Comparison of ENCODE assay signal across 8 cellular contexts in the genomic region with DNA sequence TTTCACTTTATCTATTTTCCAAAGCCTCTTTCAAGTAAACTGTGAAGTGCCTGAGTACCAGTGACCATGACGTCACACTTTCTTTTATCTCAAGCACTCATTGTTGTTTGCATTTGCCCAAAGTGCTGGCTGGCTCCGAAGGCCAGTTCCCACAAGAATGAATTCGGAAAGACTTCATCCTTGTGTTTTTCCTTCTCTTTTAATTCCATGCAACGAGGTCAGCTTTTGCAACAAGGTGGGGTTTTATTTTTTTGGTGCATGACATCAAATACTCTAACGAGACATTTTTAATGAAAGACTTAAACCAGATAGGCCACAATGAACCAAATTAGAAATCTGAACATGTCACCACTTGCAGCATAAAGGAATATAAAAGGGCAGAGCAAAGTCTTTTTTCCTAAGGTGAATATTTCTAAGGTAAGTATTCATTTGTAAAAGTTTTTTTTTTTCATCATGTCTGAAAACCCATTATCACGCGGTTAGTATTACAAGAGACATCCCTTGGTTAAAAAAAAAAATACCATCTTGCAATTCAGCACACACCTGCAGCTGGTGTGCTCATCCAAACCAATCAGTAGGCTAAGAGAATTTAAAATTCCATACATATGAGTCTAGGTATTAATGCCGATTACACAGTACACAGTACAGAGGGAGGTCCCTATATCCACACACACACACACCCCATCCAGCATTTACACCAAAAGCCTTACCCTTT. TPM values are rescaled to one million over a fixed set of nuclear protein-coding genes. Genes with fewer than 3 reads are reported as not detected.
DNase-seq lines count a peak whose midpoint lies in the region; ATAC-seq, FAIRE-seq and TF ChIP-seq lines count a peak whose summit lies in the region.

No MANE protein-coding gene starts in this region.

- no peak overlapping the region for H2AFZ ChIP-seq in endothelial cell of umbilical vein (ENCODE audit: low read depth, low read length)
- no peak overlapping the region for H2AFZ ChIP-seq in osteoblast (ENCODE audit: low read length)

- H3K36me3 ChIP-seq in right atrium auricular region (no peaks in the 10 kb centered on the region), endothelial cell of umbilical vein (ENCODE audit: control insufficient read depth in 2 of 2, extremely low read depth in 1 of 2, insufficient read depth in 2 of 2, low read length in 2 of 2) (no peaks in the 10 kb centered on the region), osteoblast (ENCODE audit: insufficient read depth, low read length) (no peaks in the 10 kb centered on the region)

- H3K9me1 ChIP-seq in endothelial cell of umbilical vein (replicated peaks; ENCODE audit: control insufficient read depth, extremely low read depth, insufficient read depth, low read length) = no peaks in the 10 kb centered on the region

- TF ChIP-seq CTCF in right atrium auricular region (IDR thresholded peaks at IDR 0.05) (no peak), endothelial cell of umbilical vein (IDR thresholded peaks at IDR 0.05; ENCODE audit: extremely low read depth in 1 of 2, insufficient read depth in 1 of 2, low read depth in 1 of 2, low read length in 2 of 2) (no peak), osteoblast (IDR thresholded peaks at IDR 0.05; ENCODE audit: extremely low read depth, low read depth, low read length) (no peak)

- peak; percentile 77 for FAIRE-seq in endothelial cell of umbilical vein (lab: Jason Lieb, UNC)

- H3K4me2 ChIP-seq in endothelial cell of umbilical vein (ENCODE audit: insufficient read depth, low read length) (peak overlapping the region; percentile 77), osteoblast (ENCODE audit: insufficient read depth, low read length) (peak overlapping the region; percentile 90)

- peak overlapping the region; percentile 9 for H3K4me3 ChIP-seq in right cardiac atrium (ENCODE audit: low read length)
- H3K4me3 ChIP-seq in right atrium auricular region = peak overlapping the region in 1 of 2 donors; percentile 69
- peak overlapping the region in 2 of 3 experiments; percentile 47 to 69 for H3K4me3 ChIP-seq in endothelial cell of umbilical vein (replicated peaks in 1 of 3; ENCODE audit: insufficient read depth in 1 of 3, low read depth in 1 of 3, low read length in 3 of 3)
- H3K4me3 ChIP-seq in osteoblast (ENCODE audit: insufficient read depth, low read length) = peak overlapping the region; percentile 86

- no peak for ATAC-seq in right cardiac atrium
- no peak for ATAC-seq in HG03354 (IDR thresholded peaks at IDR 0.05; ENCODE audit: poor library complexity, severe bottlenecking, unreplicated experiment)
- ATAC-seq in HG03378 (IDR thresholded peaks at IDR 0.05; ENCODE audit: unreplicated experiment) = no peak
- ATAC-seq in GM19328 (IDR thresholded peaks at IDR 0.05; ENCODE audit: unreplicated experiment) = no peak

- 48% methylated on average over 8 of the region's 8 CpGs for WGBS in right cardiac atrium

- DNase-seq in right cardiac atrium = no peak
- DNase-seq in right atrium auricular region (ENCODE audit: low spot score) = no peak
- peak; percentile 68 for DNase-seq in RPMI7951 (ENCODE audit: low read depth)
- peak; percentile 46 for DNase-seq in endothelial cell of umbilical vein (ENCODE audit: low read depth, low spot score)
- DNase-seq in osteoblast (ENCODE audit: insufficient read length, low spot score, missing footprints) = peak; percentile 92

- BruUV-seq in endothelial cell of umbilical vein (replicated peaks; lab: Mats Ljungman, UMichigan) = TSS peak; percentile 14

- H3K9ac ChIP-seq in endothelial cell of umbilical vein (replicated peaks; ENCODE audit: extremely low read depth, insufficient read depth, low read length) = no peak overlapping the region

- intact Hi-C loops in right cardiac atrium (cut with DNase I) = loop anchor here (5.0 to 10.0 kb wide), 2 partner anchors 207 to 210 kb away; no protein-coding TSS in a partner anchor
- intact Hi-C loops in endothelial cell of umbilical vein (cut with micrococcal nuclease) = loop anchor here (2.0 kb wide), 1 partner anchor 48 kb away; no protein-coding TSS in a partner anchor

- H3K79me2 ChIP-seq in endothelial cell of umbilical vein (ENCODE audit: control insufficient read depth, insufficient read depth, low read length) (no peaks in the 10 kb centered on the region), osteoblast (ENCODE audit: insufficient read depth, low read length) (peaks cover 55% of the 10 kb centered on the region)

- POLR2A ChIA-PET in endothelial cell of umbilical vein (lab: Charles Lee) = no interaction called here

- H3K9me3 ChIP-seq in right cardiac atrium (ENCODE audit: control insufficient read depth, low read length) (no peaks in the 10 kb centered on the region), right atrium auricular region (no peaks in the 10 kb centered on the region), endothelial cell of umbilical vein (replicated peaks; ENCODE audit: control insufficient read depth, insufficient read depth, low read length) (no peaks in the 10 kb centered on the region), osteoblast (ENCODE audit: low read depth, low read length) (no peaks in the 10 kb centered on the region)

- H3K27ac ChIP-seq in right cardiac atrium (ENCODE audit: low read length) = no peak overlapping the region
- peak overlapping the region in 1 of 2 donors; percentile 39 for H3K27ac ChIP-seq in right atrium auricular region
- H3K27ac ChIP-seq in endothelial cell of umbilical vein (ENCODE audit: insufficient read depth, low read depth, low read length) = no peak overlapping the region
- H3K27ac ChIP-seq in osteoblast (ENCODE audit: low read depth, low read length) = peak overlapping the region; percentile 64

- H4K20me1 ChIP-seq in endothelial cell of umbilical vein (replicated peaks; ENCODE audit: control insufficient read depth, extremely low read depth, insufficient read depth, low read length) = no peaks in the 10 kb centered on the region
- peaks cover 28% of the 10 kb centered on the region for H4K20me1 ChIP-seq in osteoblast (ENCODE audit: insufficient read depth, low read length)

- H3K4me1 ChIP-seq in right cardiac atrium (ENCODE audit: control insufficient read depth, insufficient read depth, low read length) (peaks cover 6% of the 10 kb centered on the region), right atrium auricular region (peaks cover 0 to 22% of the 10 kb centered on the region in 2 donors), endothelial cell of umbilical vein (ENCODE audit: control insufficient read depth, extremely low read depth, insufficient read depth, low read length) (peaks cover 16% of the 10 kb centered on the region), osteoblast (ENCODE audit: insufficient read depth, low read length) (peaks cover 14% of the 10 kb centered on the region)

- no peak for TF ChIP-seq POLR2A in endothelial cell of umbilical vein (IDR thresholded peaks at IDR 0.05; ENCODE audit: low read depth, low read length)

- dilution Hi-C loops in endothelial cell of umbilical vein (cut with MboI; ENCODE audit: extremely low pct_ligation_motif_present, low sequenced_read_pairs) = no loop called here

- H3K27me3 ChIP-seq in right cardiac atrium (ENCODE audit: control insufficient read depth, insufficient read depth) = no peaks in the 10 kb centered on the region
- H3K27me3 ChIP-seq in right atrium auricular region = no peaks in the 10 kb centered on the region
- no peaks in the 10 kb centered on the region for H3K27me3 ChIP-seq in endothelial cell of umbilical vein (ENCODE audit: control insufficient read depth in 2 of 2, insufficient read depth in 2 of 2, low read length in 2 of 2)
- peaks cover 4% of the 10 kb centered on the region for H3K27me3 ChIP-seq in osteoblast (ENCODE audit: insufficient read depth, low read length)

- CTCF ChIA-PET in endothelial cell of umbilical vein (lab: Charles Lee) = interaction anchor here (0.6 to 4.8 kb wide), 6 partner anchors 51 to 358 kb away, joined by 3 to 78 read pairs (median 12); no protein-coding TSS in a partner anchor

TF ChIP-seq in endothelial cell of umbilical vein, 7 proteins besides CTCF, POLR2A, EP300 and RAD21:
- TF ChIP-seq POLR2AphosphoS5 (IDR thresholded peaks at IDR 0.05; ENCODE audit: insufficient read depth, low read depth, low read length) (no peak), EZH2 (IDR thresholded peaks at IDR 0.05; ENCODE audit: borderline replicate concordance, low read depth, low read length, severe bottlenecking) (no peak), FOS (IDR thresholded peaks at IDR 0.05; ENCODE audit: borderline replicate concordance, insufficient read depth, low read length) (no peak), MAX (IDR thresholded peaks at IDR 0.05; ENCODE audit: insufficient read depth, insufficient read length) (no peak), MYC (IDR thresholded peaks at IDR 0.05; ENCODE audit: low read depth, low read length) (no peak), JUN (IDR thresholded peaks at IDR 0.05; ENCODE audit: borderline replicate concordance, insufficient read depth, insufficient read length, low read depth) (peak; percentile 74), GATA2 (IDR thresholded peaks at IDR 0.05; ENCODE audit: insufficient read depth, insufficient read length, low read depth, low read length) (no peak)
TF ChIP-seq in endothelial cell of umbilical vein: peak in this region for 1.

RNA-seq across cellular contexts. Expression of gene ARL4C, which starts 2.4 kb away (rescaled TPM):
- total RNA-seq in right cardiac atrium (1 to 10 TPM; 2.3 to 5.8 (median 4.4) TPM), right atrium auricular region (1 to 10 TPM; 3.1 to 3.4 TPM), endothelial cell of umbilical vein (8.3 and 10.5 TPM in 2 replicates), osteoblast (133 and 145 TPM in 2 replicates)
- polyA plus RNA-seq in right cardiac atrium (1.2 TPM), endothelial cell of umbilical vein (4.7 and 5.5 TPM in 2 replicates)
- total RNA-seq in RPMI7951 (2014; rRNA removed; shearing (Covaris generic)) = 43.0 and 43.5 TPM in 2 replicates
- polyA plus RNA-seq in endothelial cell of umbilical vein (2011; cell fraction: cytosol; rRNA removed) = 3.9 and 4.9 TPM in 2 replicates
- polyA plus RNA-seq in endothelial cell of umbilical vein (2011; cell fraction: nucleus; rRNA removed) = 4.9 and 5.7 TPM in 2 replicates
- 10.0 and 11.3 TPM in 2 replicates for polyA plus RNA-seq in endothelial cell of umbilical vein (2012)
- 6.0 and 6.1 TPM in 2 replicates for polyA minus RNA-seq in endothelial cell of umbilical vein
- not detected for polyA minus RNA-seq in endothelial cell of umbilical vein (2011; cell fraction: cytosol; rRNA and poly(A)+ RNA removed)
- 5.5 and 6.3 TPM in 2 replicates for polyA minus RNA-seq in endothelial cell of umbilical vein (2011; cell fraction: nucleus; rRNA and poly(A)+ RNA removed)

Comparison
In these comparisons a context has a peak if more than half of its experiments do, and no peak if none do; other contexts are left out.
1. DNase-seq: peak in RPMI7951 (single experiment), endothelial cell of umbilical vein (single experiment) and osteoblast (single experiment); none in right cardiac atrium (0 of 3) and right atrium auricular region (single experiment).